20 cellular contexts compared by ENCODE assay signal in genomic region chr1:87134625-87135024, GRCh38.
DNase-seq lines count a peak whose midpoint lies in the region; ATAC-seq and TF ChIP-seq lines count a peak whose summit lies in the region.
"Had no signal": no experiment of that assay in that cellular context is flagged by ENCODE, and none has a peak within 500 bp of the region (broad histone marks: within the 10 kb centered on the region; RNA-seq: fewer than 3 reads in every experiment).

No MANE protein-coding gene starts in this region.

- no peak for TF ChIP-seq POLR2A in tibial nerve (IDR thresholded peaks at IDR 0.05)

- TF ChIP-seq CTCF in right atrium auricular region (IDR thresholded peaks at IDR 0.05) = no peak
- TF ChIP-seq CTCF in tibial nerve (IDR thresholded peaks at IDR 0.05) = no peak

- DNase-seq in anterior cingulate cortex (lab: John Stamatoyannopoulos, UW) (peak in 44 of 58 donors; percentile 11 to 77 (median 35)), right atrium auricular region (ENCODE audit: low spot score) (peak; percentile 68), occipital lobe (lab: John Stamatoyannopoulos, UW) (peak; percentile 16), tibial nerve (ENCODE audit: low spot score in 2 of 2) (no peak)
- DNase-seq in stimulated activated CD4-positive, alpha-beta T cell treated with anti-CD3 and anti-CD28 coated beads, Interleukin-2, amount 100 ng/mL, for 24 hours = no peak
- DNase-seq: activated CD4-positive, alpha-beta T cell treated with anti-CD3 and anti-CD28 coated beads for 1 hour; activated CD8-positive, alpha-beta memory T cell treated with anti-CD3 and anti-CD28 coated beads, Interleukin-2, amount 10 ng/mL, durations not matched to agents 7 days and 5 days; CD8-positive, alpha-beta memory T cell; dermis blood vessel endothelial cell; DND-41; HFFc6; naive thymus-derived CD4-positive, alpha-beta T cell; NCI-H1048; NCI-H2029; SW 1271 had no signal

- H3K27me3 ChIP-seq in right atrium auricular region (no peaks in the 10 kb centered on the region), tibial nerve (no peaks in the 10 kb centered on the region)

- H3K9me3 ChIP-seq in right atrium auricular region = no peaks in the 10 kb centered on the region
- no peaks in the 10 kb centered on the region for H3K9me3 ChIP-seq in tibial nerve

- H3K4me1 ChIP-seq in right atrium auricular region = peaks cover 0 to 25% of the 10 kb centered on the region in 2 donors
- H3K4me1 ChIP-seq in tibial nerve = peaks cover 0 to 54% (median 20%) of the 10 kb centered on the region in 4 donors

- H3K27ac ChIP-seq in right atrium auricular region (peak overlapping the region in 1 of 2 donors; percentile 22), tibial nerve (peak overlapping the region in 3 of 4 donors; percentile 28 to 93 (median 87))
- H3K27ac ChIP-seq: epithelial cell of prostate had no signal

- TF ChIP-seq EP300 in tibial nerve (IDR thresholded peaks at IDR 0.05) = peak in 1 of 2 donors; percentile 29

- no peak overlapping the region for H3K4me3 ChIP-seq in right atrium auricular region
- no peak overlapping the region for H3K4me3 ChIP-seq in tibial nerve
- H3K4me3 ChIP-seq: lung had no signal

- H3K36me3 ChIP-seq in right atrium auricular region (no peaks in the 10 kb centered on the region), tibial nerve (peaks cover 0 to 6% (median 0%) of the 10 kb centered on the region in 3 donors)

- ATAC-seq in GM19395 (IDR thresholded peaks at IDR 0.05; ENCODE audit: unreplicated experiment) (no peak), GM21423 (IDR thresholded peaks at IDR 0.05; ENCODE audit: unreplicated experiment) (no peak)
- ATAC-seq: activated CD8-positive, alpha-beta memory T cell treated with anti-CD3 and anti-CD28 coated beads, Interleukin-2, amount 10 ng/mL, durations not matched to agents 7 days and 5 days; activated T-helper 17 cell treated with anti-CD3 and anti-CD28 coated beads, Interleukin-2, amount 50 U/mL, for 72 hours; naive thymus-derived CD4-positive, alpha-beta T cell had no signal

- WGBS in tibial nerve, 2 donors = 32 to 34% methylated on average over 3 of the region's 3 CpGs

Comparison
In these comparisons a context has a peak if more than half of its experiments do, and no peak if none do; other contexts are left out.
1. DNase-seq: peak in anterior cingulate cortex (44 of 58), right atrium auricular region (single experiment) and occipital lobe (single experiment); none in tibial nerve (0 of 2) and stimulated activated CD4-positive, alpha-beta T cell treated with anti-CD3 and anti-CD28 coated beads, Interleukin-2, amount 100 ng/mL, for 24 hours (0 of 2).